Comparison of ENCODE assay signal across 1 cellular context in the genomic region with DNA sequence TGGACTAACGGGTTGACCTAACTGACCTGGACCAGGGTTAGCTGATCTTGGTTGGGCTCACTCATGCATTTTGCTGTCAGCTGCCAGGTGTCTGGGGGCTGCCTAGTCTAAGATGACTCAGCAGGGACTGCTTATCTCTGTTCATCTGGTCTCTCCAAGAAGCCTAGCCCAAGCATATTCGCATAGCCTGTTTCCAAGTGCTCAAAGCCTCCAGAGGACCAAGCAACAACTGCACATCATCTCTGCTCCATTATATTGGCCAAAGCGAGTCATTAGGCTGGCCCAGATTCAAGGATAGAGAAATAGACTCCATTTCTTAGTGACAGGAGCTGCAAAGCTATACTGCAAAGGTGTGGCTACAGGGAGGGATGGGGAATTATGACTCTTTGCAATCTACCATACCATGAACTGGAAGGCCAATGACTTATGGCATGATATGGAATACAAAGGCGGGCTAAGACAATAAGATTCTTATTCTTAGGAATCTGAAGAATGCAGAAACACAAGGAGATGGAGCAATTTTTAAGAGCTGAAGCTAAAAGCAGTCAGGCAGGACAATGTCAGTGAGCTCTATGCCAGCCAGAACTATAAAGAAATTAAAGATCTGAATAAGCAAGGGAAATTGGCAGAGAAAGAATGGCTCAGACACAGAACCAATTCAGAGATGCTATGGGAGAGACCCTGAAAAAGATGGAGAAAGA.
TF ChIP-seq lines count a peak whose summit lies in the region.

No MANE protein-coding gene starts in this region.

TF ChIP-seq in GM23338, 12 proteins besides CTCF, POLR2A, EP300 and RAD21:
- TF ChIP-seq ZNF331 (CRISPR knock-in tag; IDR thresholded peaks at IDR 0.05; ENCODE audit: low read depth) (no peak), REST (IDR thresholded peaks at IDR 0.05; ENCODE audit: unreplicated experiment) (no peak), EZH2 (IDR thresholded peaks at IDR 0.05; ENCODE audit: low read depth, unreplicated experiment) (no peak), STAT1 (IDR thresholded peaks at IDR 0.05; ENCODE audit: unreplicated experiment) (no peak)
